Comparison of ENCODE assay signal across 9 cellular contexts in the genomic region with DNA sequence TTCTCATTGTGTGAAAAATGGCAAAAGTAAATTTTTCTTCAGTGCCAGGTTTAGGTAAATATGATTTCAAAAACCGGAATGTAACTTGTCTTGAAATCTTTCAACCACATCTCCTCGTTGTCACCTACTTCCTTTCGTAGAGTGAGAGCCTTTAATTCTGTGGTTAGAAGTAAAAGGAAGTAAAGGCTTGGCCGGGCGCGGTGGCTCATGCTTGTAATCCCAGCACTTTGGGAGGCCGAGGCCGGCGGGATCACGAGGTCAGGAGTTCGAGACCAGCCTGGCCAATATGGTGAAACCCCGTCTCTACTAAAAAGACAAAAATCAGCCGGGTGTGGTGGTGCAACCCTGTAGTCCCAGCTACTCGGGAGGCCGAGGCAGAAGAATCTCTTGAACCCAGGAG. TPM values are rescaled to one million over a fixed set of nuclear protein-coding genes. Genes with fewer than 3 reads are reported as not detected.
A peak's percentile ranks its signal among the peaks of the same experiment; 100 is the strongest.
DNase-seq lines count a peak whose midpoint lies in the region; ATAC-seq, FAIRE-seq and TF ChIP-seq lines count a peak whose summit lies in the region.
"Had no signal": no experiment of that assay in that cellular context is flagged by ENCODE, and none has a peak within 500 bp of the region (broad histone marks: within the 10 kb centered on the region; RNA-seq: fewer than 3 reads in every experiment).

No MANE protein-coding gene starts in this region.

- no peaks in the 10 kb centered on the region for H3K27me3 ChIP-seq in astrocyte (ENCODE audit: insufficient read depth, low read length)
- no peaks in the 10 kb centered on the region for H3K27me3 ChIP-seq in small intestine (ENCODE audit: control insufficient read depth in 2 of 2, insufficient read depth in 2 of 2, low read length in 2 of 2)
- H3K27me3 ChIP-seq in adrenal gland = no peaks in the 10 kb centered on the region

- TF ChIP-seq CTCF in astrocyte (IDR thresholded peaks at IDR 0.05; ENCODE audit: insufficient read depth, low read depth, low read length) = no peak
- TF ChIP-seq CTCF in adrenal gland (IDR thresholded peaks at IDR 0.05) = no peak

- H3K9ac ChIP-seq in astrocyte (ENCODE audit: low read length) = no peak overlapping the region

- H3K4me2 ChIP-seq in astrocyte (ENCODE audit: low read length) = no peak overlapping the region

- intact Hi-C loops in adrenal gland (cut with DNase I) = no loop called here

- peaks cover 20% of the 10 kb centered on the region for H3K4me1 Mint-ChIP-seq in astrocyte (ENCODE audit: low read depth, unreplicated experiment)

- no peak for TF ChIP-seq POLR2A in adrenal gland (IDR thresholded peaks at IDR 0.05)

- H3K36me3 ChIP-seq in astrocyte (ENCODE audit: insufficient read depth, low read length) = peaks cover 6% of the 10 kb centered on the region
- H3K36me3 ChIP-seq in small intestine (ENCODE audit: control insufficient read depth in 2 of 2, insufficient read depth in 2 of 2, low read length in 2 of 2) = peaks cover 7% of the 10 kb centered on the region in 2 donors
- H3K36me3 ChIP-seq in adrenal gland (replicated peaks in 1 of 2) = peaks cover 0 to 35% of the 10 kb centered on the region in 2 donors

- H3K9me3 Mint-ChIP-seq in astrocyte (ENCODE audit: unreplicated experiment) = no peaks in the 10 kb centered on the region

- no peak for ATAC-seq in stimulated activated naive CD8-positive, alpha-beta T cell treated with anti-CD3 and anti-CD28 coated beads, Interleukin-15, Interleukin-2, amounts not matched to agents 100 U/mL and 50 U/mL, for 24 hours

- H4K20me1 ChIP-seq in astrocyte (ENCODE audit: insufficient read depth, low read length) = peaks cover 35% of the 10 kb centered on the region

- WGBS in small intestine, 3 donors = 64 to 86% (median 69%) methylated on average over 15 of the region's 15 CpGs
- 74 to 93% (median 89%) methylated on average over 15 of the region's 15 CpGs for WGBS in adrenal gland, 4 donors

- H3K9me3 ChIP-seq in astrocyte (ENCODE audit: insufficient read depth, low read depth, low read length) = no peaks in the 10 kb centered on the region
- H3K9me3 ChIP-seq in small intestine (ENCODE audit: control insufficient read depth, low read depth) = no peaks in the 10 kb centered on the region
- H3K9me3 ChIP-seq in adrenal gland (replicated peaks in 1 of 3) = no peaks in the 10 kb centered on the region

- H3K36me3 Mint-ChIP-seq in astrocyte (ENCODE audit: low read depth, unreplicated experiment) = peaks cover 27% of the 10 kb centered on the region

- no peak overlapping the region for H3K4me3 Mint-ChIP-seq in astrocyte (ENCODE audit: unreplicated experiment)

- peak; percentile 18 for DNase-seq in activated T-cell treated with anti-CD3 and anti-CD28 coated beads for 1 hour (ENCODE audit: low read depth)
- DNase-seq in activated T-cell treated with anti-CD3 and anti-CD28 coated beads for 4 hours = no peak
- peak; percentile 95 for DNase-seq in SKM-1 treated with dmso at 0.1 percent for 144 hours (lab: John Stamatoyannopoulos, UW; ENCODE audit: unreplicated experiment)
- no peak for DNase-seq in astrocyte (ENCODE audit: low read depth)
- DNase-seq in stimulated activated naive CD8-positive, alpha-beta T cell treated with anti-CD3 and anti-CD28 coated beads, Interleukin-15, Interleukin-2, amounts not matched to agents 100 U/mL and 50 U/mL, for 24 hours = peak; percentile 53
- no peak for DNase-seq in small intestine
- no peak for DNase-seq in adrenal gland
- no peak for DNase-seq in H4 (ENCODE audit: low spot score)
- DNase-seq: foreskin fibroblast had no signal

- H3K4me1 ChIP-seq in astrocyte (ENCODE audit: insufficient read depth, low read length) (peaks cover 13% of the 10 kb centered on the region), small intestine (ENCODE audit: control insufficient read depth in 2 of 2, insufficient read depth in 1 of 2, low read depth in 1 of 2, low read length in 1 of 2) (peaks cover 0 to 5% of the 10 kb centered on the region in 2 donors), adrenal gland (replicated peaks in 1 of 2) (peaks cover 0 to 4% of the 10 kb centered on the region in 2 donors)

- H3K79me2 ChIP-seq in astrocyte (ENCODE audit: insufficient read depth, low read length) = no peaks in the 10 kb centered on the region

- no peak overlapping the region for H2AFZ ChIP-seq in astrocyte (ENCODE audit: low read depth, low read length)

- no peaks in the 10 kb centered on the region for H3K27me3 Mint-ChIP-seq in astrocyte (ENCODE audit: low read depth, unreplicated experiment)

- no peak overlapping the region for H3K4me3 ChIP-seq in astrocyte (ENCODE audit: insufficient read depth, low read depth, low read length)
- H3K4me3 ChIP-seq in small intestine (ENCODE audit: low read depth in 1 of 2, low read length in 2 of 2) = no peak overlapping the region
- H3K4me3 ChIP-seq in adrenal gland = no peak overlapping the region

- H3K27ac ChIP-seq in astrocyte (ENCODE audit: low read depth, low read length) = no peak overlapping the region
- no peak overlapping the region for H3K27ac ChIP-seq in small intestine (ENCODE audit: low read depth in 1 of 2, low read length in 1 of 2)
- H3K27ac ChIP-seq in adrenal gland = no peak overlapping the region

- peak overlapping the region; percentile 41 for H3K27ac Mint-ChIP-seq in astrocyte (ENCODE audit: unreplicated experiment)

- no peak for FAIRE-seq in astrocyte (lab: Jason Lieb, UNC)
- FAIRE-seq in small intestine (lab: Jason Lieb, UNC) = no peak

RNA-seq across cellular contexts. Expression of gene SGSM3, which starts 29.8 kb away (rescaled TPM):
- 69.5 and 70.9 TPM in 2 replicates for total RNA-seq in astrocyte
- 10 to 100 TPM; 76.5 to 90.8 (median 85.7) TPM for polyA plus RNA-seq in small intestine
- 10 to 100 TPM; 48.2 to 98.7 (median 63.2) TPM for total RNA-seq in adrenal gland
- polyA plus RNA-seq in adrenal gland = 100 to 1,000 TPM in 2 of 3 donors, 10 to 100 TPM in 1; 19.2 to 220 (median 205) TPM
- 15.5 and 31.4 TPM in 2 replicates for total RNA-seq in H4 (2014; rRNA removed; shearing (Covaris generic))

RNA-seq across cellular contexts. Expression of gene ADSL, which starts 53.9 kb away (rescaled TPM):
- total RNA-seq in astrocyte (70.1 and 83.4 TPM in 2 replicates), adrenal gland (10 to 100 TPM; 26.8 to 70.2 (median 57.5) TPM)
- polyA plus RNA-seq in small intestine (10 to 100 TPM; 23.9 to 60.3 (median 30.0) TPM), adrenal gland (10 to 100 TPM; 41.3 to 67.0 (median 44.2) TPM)
- total RNA-seq in H4 (2014; rRNA removed; shearing (Covaris generic)) = 214 and 252 TPM in 2 replicates

Comparison
In these comparisons a context has a peak if more than half of its experiments do, and no peak if none do; other contexts are left out.
1. DNase-seq: peak in activated T-cell treated with anti-CD3 and anti-CD28 coated beads for 1 hour (single experiment), SKM-1 treated with dmso at 0.1 percent for 144 hours (single experiment) and stimulated activated naive CD8-positive, alpha-beta T cell treated with anti-CD3 and anti-CD28 coated beads, Interleukin-15, Interleukin-2, amounts not matched to agents 100 U/mL and 50 U/mL, for 24 hours (single experiment); none in activated T-cell treated with anti-CD3 and anti-CD28 coated beads for 4 hours (single experiment), astrocyte (single experiment), small intestine (single experiment), adrenal gland (0 of 7) and H4 (single experiment).